Comparison of ENCODE assay signal across 18 cellular contexts in the genomic region with DNA sequence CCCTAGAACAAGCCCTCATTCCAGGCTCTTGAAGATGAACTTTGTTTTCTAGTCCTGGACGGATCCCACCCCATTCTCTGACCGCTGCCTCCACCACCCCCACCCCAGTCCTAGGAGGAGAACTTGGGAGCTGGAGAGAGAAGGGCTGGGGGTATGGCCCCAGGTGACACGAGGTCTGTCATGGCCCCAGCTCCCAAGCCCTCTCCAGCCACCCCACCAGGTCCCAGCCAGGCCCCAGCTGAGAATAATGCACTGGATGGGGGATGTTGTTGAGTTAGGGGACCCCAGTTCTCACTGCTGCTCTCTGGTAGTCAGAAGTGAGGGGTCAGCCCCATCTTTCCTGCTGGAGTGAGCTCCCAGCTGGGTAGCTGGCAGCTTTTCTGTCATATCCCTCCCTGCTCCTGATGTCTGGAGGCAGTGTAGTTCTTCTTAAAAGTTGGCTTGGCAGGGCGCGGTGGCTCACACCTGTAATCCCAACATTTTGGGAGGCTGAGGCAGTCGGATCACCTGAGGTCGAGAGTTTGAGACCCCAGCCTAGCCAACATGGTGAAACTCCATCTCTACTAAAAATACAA. TPM values are rescaled to one million over a fixed set of nuclear protein-coding genes. Genes with fewer than 3 reads are reported as not detected.
DNase-seq lines count a peak whose midpoint lies in the region; ATAC-seq, FAIRE-seq and TF ChIP-seq lines count a peak whose summit lies in the region.
"Had no signal": no experiment of that assay in that cellular context is flagged by ENCODE, and none has a peak within 500 bp of the region (broad histone marks: within the 10 kb centered on the region; RNA-seq: fewer than 3 reads in every experiment).

No MANE protein-coding gene starts in this region.

- H3K9me3 ChIP-seq in ovary (no peaks in the 10 kb centered on the region), upper lobe of right lung (no peaks in the 10 kb centered on the region)
- H3K9me3 ChIP-seq in CD4-positive, alpha-beta T cell (ENCODE audit: control insufficient read depth, low read length) = no peaks in the 10 kb centered on the region
- H3K9me3 ChIP-seq: psoas muscle had no signal

- DNase-seq in activated naive CD4-positive, alpha-beta T cell treated with anti-CD3 and anti-CD28 coated beads, Interleukin-2, amount 10 ng/mL, durations not matched to agents 7 days and 5 days = peak; percentile 19
- no peak for DNase-seq in activated naive CD4-positive, alpha-beta T cell treated with Interleukin-2 at 50 U/mL for 16 hours
- peak in 1 of 2 donors; percentile 4 for DNase-seq in foreskin fibroblast
- DNase-seq in ovary = peak; percentile 20 to 42 (median 28)
- no peak for DNase-seq in upper lobe of right lung
- no peak for DNase-seq in GM19239 (ENCODE audit: insufficient read length, low spot score)
- no peak for DNase-seq in CD4-positive, alpha-beta T cell
- DNase-seq: activated CD8-positive, alpha-beta T cell treated with anti-CD3 and anti-CD28 coated beads for 36 hours; activated naive CD4-positive, alpha-beta T cell treated with anti-CD3 and anti-CD28 coated beads for 36 hours; H9; mammary epithelial cell; NCI-H2029; psoas muscle; stimulated activated CD4-positive, alpha-beta T cell treated with anti-CD3 and anti-CD28 coated beads, Interleukin-4, amount 100 ng/mL, for 4 hours had no signal

- H3K27ac Mint-ChIP-seq in activated naive CD4-positive, alpha-beta T cell treated with anti-CD3 and anti-CD28 coated beads, Interleukin-2, amount 10 ng/mL, durations not matched to agents 7 days and 5 days = no peak overlapping the region
- H3K27ac Mint-ChIP-seq in CD4-positive, alpha-beta T cell = no peak overlapping the region
- H3K27ac Mint-ChIP-seq: activated CD8-positive, alpha-beta T cell treated with anti-CD3 and anti-CD28 coated beads for 36 hours; activated naive CD4-positive, alpha-beta T cell treated with anti-CD3 and anti-CD28 coated beads for 36 hours; stimulated activated memory B cell treated with anti-CD40 and anti-IgM and Interleukin-4, amounts not matched to agents 10 μg/mL and 1 μg/mL and 100 μg/mL, for 72 hours had no signal

- H3K36me3 Mint-ChIP-seq in activated naive CD4-positive, alpha-beta T cell treated with anti-CD3 and anti-CD28 coated beads, Interleukin-2, amount 10 ng/mL, durations not matched to agents 7 days and 5 days = no peaks in the 10 kb centered on the region
- H3K36me3 Mint-ChIP-seq in CD4-positive, alpha-beta T cell (ENCODE audit: low read depth) = no peaks in the 10 kb centered on the region
- H3K36me3 Mint-ChIP-seq: stimulated activated memory B cell treated with anti-CD40 and anti-IgM and Interleukin-4, amounts not matched to agents 10 μg/mL and 1 μg/mL and 100 μg/mL, for 72 hours had no signal

- peaks cover 100% of the 10 kb centered on the region for H3K27me3 Mint-ChIP-seq in activated naive CD4-positive, alpha-beta T cell treated with anti-CD3 and anti-CD28 coated beads, Interleukin-2, amount 10 ng/mL, durations not matched to agents 7 days and 5 days
- H3K27me3 Mint-ChIP-seq in CD4-positive, alpha-beta T cell = peaks cover 77% of the 10 kb centered on the region

- intact Hi-C loops in ovary (cut with DNase I) (no loop called here), upper lobe of right lung (cut with DNase I) (no loop called here)
- intact Hi-C loops in CD4-positive, alpha-beta T cell (cut with DNase I, micrococcal nuclease) = no loop called here

- H3K4me3 Mint-ChIP-seq in activated naive CD4-positive, alpha-beta T cell treated with anti-CD3 and anti-CD28 coated beads, Interleukin-2, amount 10 ng/mL, durations not matched to agents 7 days and 5 days = no peak overlapping the region
- no peak overlapping the region for H3K4me3 Mint-ChIP-seq in CD4-positive, alpha-beta T cell
- H3K4me3 Mint-ChIP-seq: activated CD8-positive, alpha-beta T cell treated with anti-CD3 and anti-CD28 coated beads for 36 hours; activated naive CD4-positive, alpha-beta T cell treated with anti-CD3 and anti-CD28 coated beads for 36 hours; central memory CD8-positive, alpha-beta T cell had no signal

- H3K4me1 Mint-ChIP-seq in activated naive CD4-positive, alpha-beta T cell treated with anti-CD3 and anti-CD28 coated beads, Interleukin-2, amount 10 ng/mL, durations not matched to agents 7 days and 5 days = peaks cover 6% of the 10 kb centered on the region
- H3K4me1 Mint-ChIP-seq in CD4-positive, alpha-beta T cell (ENCODE audit: low read depth) = peaks cover 12% of the 10 kb centered on the region

- TF ChIP-seq POLR2A in ovary (IDR thresholded peaks at IDR 0.05) = no peak

- WGBS in ovary, 3 donors = 67 to 71% (median 68%) methylated on average over 7 of the region's 7 CpGs

- no peak for TF ChIP-seq EP300 in ovary (IDR thresholded peaks at IDR 0.05)

- H3K4me3 ChIP-seq in foreskin fibroblast (ENCODE audit: low read depth in 1 of 2, low read length in 2 of 2) = peak overlapping the region; percentile 13 to 28
- no peak overlapping the region for H3K4me3 ChIP-seq in ovary
- no peak overlapping the region for H3K4me3 ChIP-seq in upper lobe of right lung
- H3K4me3 ChIP-seq: psoas muscle had no signal

- no peaks in the 10 kb centered on the region for H3K27me3 ChIP-seq in ovary
- peaks cover 10% of the 10 kb centered on the region for H3K27me3 ChIP-seq in upper lobe of right lung
- peaks cover 85% of the 10 kb centered on the region for H3K27me3 ChIP-seq in CD4-positive, alpha-beta T cell (ENCODE audit: control insufficient read depth, insufficient read depth, low read length)

- FAIRE-seq in GM19239 (lab: Jason Lieb, UNC) = no peak

- POLR2A ChIA-PET in CD4-positive, alpha-beta T cell (lab: Charles Lee) = no interaction called here

- TF ChIP-seq CTCF in foreskin fibroblast (IDR thresholded peaks at IDR 0.05; ENCODE audit: low read depth, low read length) (no peak), ovary (IDR thresholded peaks at IDR 0.05) (no peak), upper lobe of right lung (IDR thresholded peaks at IDR 0.05) (no peak)
- TF ChIP-seq CTCF in CD4-positive, alpha-beta T cell (IDR thresholded peaks at IDR 0.05) = no peak

- no peaks in the 10 kb centered on the region for H3K9me3 Mint-ChIP-seq in activated naive CD4-positive, alpha-beta T cell treated with anti-CD3 and anti-CD28 coated beads, Interleukin-2, amount 10 ng/mL, durations not matched to agents 7 days and 5 days
- H3K9me3 Mint-ChIP-seq in CD4-positive, alpha-beta T cell = no peaks in the 10 kb centered on the region
- H3K9me3 Mint-ChIP-seq: activated CD8-positive, alpha-beta T cell treated with anti-CD3 and anti-CD28 coated beads for 36 hours; activated naive CD4-positive, alpha-beta T cell treated with anti-CD3 and anti-CD28 coated beads for 36 hours; central memory CD8-positive, alpha-beta T cell; H9; stimulated activated memory B cell treated with anti-CD40 and anti-IgM and Interleukin-4, amounts not matched to agents 10 μg/mL and 1 μg/mL and 100 μg/mL, for 72 hours had no signal

- peaks cover 42% of the 10 kb centered on the region for H3K4me1 ChIP-seq in ovary (ENCODE audit: insufficient read depth)
- peaks cover 15% of the 10 kb centered on the region for H3K4me1 ChIP-seq in upper lobe of right lung

- ATAC-seq in upper lobe of right lung (no peak), HG03135 (IDR thresholded peaks at IDR 0.05; ENCODE audit: unreplicated experiment) (no peak)
- no peak for ATAC-seq in CD4-positive, alpha-beta T cell (ENCODE audit: poor library complexity)
- ATAC-seq: activated CD8-positive, alpha-beta T cell treated with anti-CD3 and anti-CD28 coated beads for 36 hours; psoas muscle; stimulated activated memory B cell treated with anti-CD40 and anti-IgM and Interleukin-4, amounts not matched to agents 10 μg/mL and 1 μg/mL and 100 μg/mL, for 72 hours had no signal

- H3K36me3 ChIP-seq in ovary (no peaks in the 10 kb centered on the region), upper lobe of right lung (no peaks in the 10 kb centered on the region)

- CTCF ChIA-PET in activated naive CD4-positive, alpha-beta T cell treated with anti-CD3 and anti-CD28 coated beads, Interleukin-2, amount 10 ng/mL, durations not matched to agents 7 days and 5 days (lab: Charles Lee) = interaction anchor here (0.7 to 7.2 kb wide), 6 partner anchors 12 to 112 kb away, joined by 3 to 217 read pairs (median 4); no protein-coding TSS in a partner anchor
- CTCF ChIA-PET in CD4-positive, alpha-beta T cell (lab: Charles Lee) = interaction anchor here (0.7 kb wide), 1 partner anchor 10 kb away, joined by 3 read pairs; no protein-coding TSS in a partner anchor

- H3K27ac ChIP-seq in ovary = peak overlapping the region; percentile 70 to 95
- H3K27ac ChIP-seq in upper lobe of right lung = peak overlapping the region; percentile 30
- H3K27ac ChIP-seq in CD4-positive, alpha-beta T cell (ENCODE audit: low read depth, low read length) = no peak overlapping the region
- H3K27ac ChIP-seq: psoas muscle had no signal

RNA-seq across cellular contexts. Expression of a gene that starts 4.6 kb away (rescaled TPM):
- total RNA-seq in ovary (1,000 to 10,000 TPM in 1 of 7 donors, 100 to 1,000 TPM in 5, 10 to 100 TPM in 1; 71.2 to 1,087 (median 550) TPM), upper lobe of right lung (154 TPM)
- polyA plus RNA-seq in ovary = 100 to 1,000 TPM; 260 to 321 TPM
- total RNA-seq in CD4-positive, alpha-beta T cell = 10 to 100 TPM in 1 of 2 experiments, 1 to 10 TPM in 1; 10.0 to 11.4 TPM

RNA-seq across cellular contexts. Expression of a gene that starts 40.2 kb away (rescaled TPM):
- total RNA-seq in ovary = 1 to 10 TPM in 5 of 7 donors, under 1 TPM in 2; 0.48 to 3.4 (median 1.2) TPM
- 1 to 10 TPM; 2.2 to 3.4 TPM for polyA plus RNA-seq in ovary
- total RNA-seq in upper lobe of right lung = 27.8 TPM
- total RNA-seq in CD4-positive, alpha-beta T cell = not detected
- total RNA-seq: A673, mammary epithelial cell had no signal
- polyA plus RNA-seq: mammary epithelial cell had no signal

RNA-seq across cellular contexts. Expression of a gene that starts 55.5 kb away (rescaled TPM):
- total RNA-seq in ovary (100 to 1,000 TPM in 1 of 7 donors, 10 to 100 TPM in 6; 14.8 to 109 (median 75.4) TPM), upper lobe of right lung (103 TPM)
- 10 to 100 TPM; 17.8 to 33.0 TPM for polyA plus RNA-seq in ovary
- 10 to 100 TPM; 53.4 to 55.7 TPM for total RNA-seq in CD4-positive, alpha-beta T cell

Comparison
In these comparisons a context has a peak if more than half of its experiments do, and no peak if none do; other contexts are left out.
1. DNase-seq: peak in activated naive CD4-positive, alpha-beta T cell treated with anti-CD3 and anti-CD28 coated beads, Interleukin-2, amount 10 ng/mL, durations not matched to agents 7 days and 5 days (single experiment) and ovary (5 of 5); none in activated naive CD4-positive, alpha-beta T cell treated with Interleukin-2 at 50 U/mL for 16 hours (single experiment), upper lobe of right lung (single experiment), GM19239 (single experiment) and CD4-positive, alpha-beta T cell (0 of 10).
2. H3K4me3 ChIP-seq: peak in foreskin fibroblast (2 of 2); none in ovary (single experiment) and upper lobe of right lung (single experiment).
3. RNA of a gene that starts 4.6 kb away (total RNA-seq): 71.2 to 1,087 TPM in ovary and 154 TPM in upper lobe of right lung (single experiment); 10.0 to 11.4 TPM in CD4-positive, alpha-beta T cell; every median in the first group is over 4 times any median in the second.